Comparison of ENCODE assay signal across 16 cellular contexts in the genomic region with DNA sequence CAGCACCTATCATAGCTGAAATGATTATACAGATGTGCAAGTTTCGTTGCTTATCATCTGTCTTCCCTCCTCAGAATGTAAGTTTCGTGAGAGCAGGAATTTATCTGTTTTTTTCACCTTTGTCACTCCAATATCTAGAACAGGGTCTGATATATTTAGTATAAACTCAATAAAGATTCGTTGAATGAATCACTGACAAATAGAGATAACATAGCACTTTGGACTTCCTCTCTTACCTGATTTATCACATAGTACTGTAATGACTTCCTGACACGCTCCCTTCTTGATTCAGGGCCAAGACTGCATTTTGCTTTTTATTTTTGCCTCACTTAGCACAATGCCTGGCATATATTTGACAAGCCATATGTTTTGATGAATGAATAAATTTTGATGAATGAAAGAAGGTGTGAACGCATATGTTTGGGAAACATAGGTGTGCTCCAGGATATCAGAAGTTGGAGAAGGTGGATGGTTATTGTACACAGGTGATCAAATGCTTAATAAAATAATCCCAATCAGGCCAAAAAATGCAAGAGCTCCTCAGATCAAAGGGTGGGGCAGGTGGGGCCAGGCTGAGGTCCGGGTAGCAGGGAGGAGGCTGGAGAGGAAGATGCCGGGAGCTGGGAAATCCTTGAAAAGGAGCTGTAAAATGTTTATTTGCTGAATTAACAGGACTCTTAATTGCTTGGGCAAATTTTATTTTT. TPM values are rescaled to one million over a fixed set of nuclear protein-coding genes. Genes with fewer than 3 reads are reported as not detected.
DNase-seq lines count a peak whose midpoint lies in the region; ATAC-seq, FAIRE-seq and TF ChIP-seq lines count a peak whose summit lies in the region.
"Had no signal": no experiment of that assay in that cellular context is flagged by ENCODE, and none has a peak within 500 bp of the region (broad histone marks: within the 10 kb centered on the region; RNA-seq: fewer than 3 reads in every experiment).

No MANE protein-coding gene starts in this region.

- H3K36me3 Mint-ChIP-seq in activated CD4-positive, alpha-beta T cell treated with anti-CD3 and anti-CD28 coated beads, Interleukin-2, amount 10 ng/mL, durations not matched to agents 24 days and 14 days (ENCODE audit: low read depth): peaks cover 2% of the 10 kb centered on the region
- H3K36me3 Mint-ChIP-seq in activated naive CD8-positive, alpha-beta T cell: no peaks in the 10 kb centered on the region

- no peaks in the 10 kb centered on the region for H3K4me1 ChIP-seq in pancreas

- no peaks in the 10 kb centered on the region for H3K9me3 Mint-ChIP-seq in activated CD4-positive, alpha-beta T cell treated with anti-CD3 and anti-CD28 coated beads, Interleukin-2, amount 10 ng/mL, durations not matched to agents 24 days and 14 days
- H3K9me3 Mint-ChIP-seq in activated naive CD8-positive, alpha-beta T cell (ENCODE audit: low read depth): no peaks in the 10 kb centered on the region

- intact Hi-C loops in activated CD4-positive, alpha-beta T cell treated with anti-CD3 and anti-CD28 coated beads, Interleukin-2, amount 10 ng/mL, durations not matched to agents 24 days and 14 days (cut with micrococcal nuclease): no loop called here
- intact Hi-C loops in pancreas (cut with DNase I): loop anchor here in 2 of 3 donors (10.0 kb wide), 2 partner anchors 148 to 428 kb away; no protein-coding TSS in a partner anchor

- in situ Hi-C loops in G401 (cut with HindIII; ENCODE audit: low sequenced_read_pairs): no loop called here

- 38 to 50% methylated on average over 7 of the region's 7 CpGs for WGBS in pancreas, 2 donors

- no peaks in the 10 kb centered on the region for H3K36me3 ChIP-seq in pancreas
- H3K36me3 ChIP-seq: lower lobe of right lung, Peyer's patch, spleen, upper lobe of left lung had no signal

- H3K9me3 ChIP-seq in pancreas: no peaks in the 10 kb centered on the region
- H3K9me3 ChIP-seq: lower lobe of right lung, Peyer's patch, spleen, upper lobe of left lung had no signal

- no peak for FAIRE-seq in pancreas (lab: Jason Lieb, UNC)

- no peak for TF ChIP-seq CTCF in pancreas (IDR thresholded peaks at IDR 0.05)

- no peak for DNase-seq in activated CD4-positive, alpha-beta T cell treated with anti-CD3 and anti-CD28 coated beads, Interleukin-2, amount 10 ng/mL, durations not matched to agents 24 days and 14 days
- DNase-seq in activated CD4-positive, alpha-beta T cell treated with anti-CD3 and anti-CD28 coated beads, Interleukin-2, amount 50 U/mL, for 4 hours: no peak
- DNase-seq in NCI-H2171 (lab: John Stamatoyannopoulos, UW) (peak; percentile 52), pancreas (no peak), COLO829 (ENCODE audit: low spot score) (no peak), G401 (ENCODE audit: low spot score) (no peak), AG20443 (ENCODE audit: low spot score) (no peak)
- DNase-seq: ACHN, DMS 273 treated with DMSO at 0.1 percent for 48 hours, hippocampal formation, lower lobe of right lung, nucleus accumbens, spleen, upper lobe of left lung had no signal

- peak overlapping the region; percentile 16 for H3K4me3 Mint-ChIP-seq in activated CD4-positive, alpha-beta T cell treated with anti-CD3 and anti-CD28 coated beads, Interleukin-2, amount 10 ng/mL, durations not matched to agents 24 days and 14 days
- H3K4me3 Mint-ChIP-seq in activated naive CD8-positive, alpha-beta T cell: peak overlapping the region; percentile 48

- H3K27me3 ChIP-seq in pancreas: no peaks in the 10 kb centered on the region
- H3K27me3 ChIP-seq: Peyer's patch, spleen, upper lobe of left lung had no signal

- peak in 3 of 4 donors; percentile 20 to 63 (median 56) for ATAC-seq in pancreas
- ATAC-seq: lower lobe of right lung had no signal

- peaks cover 50% of the 10 kb centered on the region for H3K4me1 Mint-ChIP-seq in activated CD4-positive, alpha-beta T cell treated with anti-CD3 and anti-CD28 coated beads, Interleukin-2, amount 10 ng/mL, durations not matched to agents 24 days and 14 days
- peaks cover 50% of the 10 kb centered on the region for H3K4me1 Mint-ChIP-seq in activated naive CD8-positive, alpha-beta T cell (ENCODE audit: low read depth)

- H3K27me3 Mint-ChIP-seq in activated CD4-positive, alpha-beta T cell treated with anti-CD3 and anti-CD28 coated beads, Interleukin-2, amount 10 ng/mL, durations not matched to agents 24 days and 14 days: no peaks in the 10 kb centered on the region
- no peaks in the 10 kb centered on the region for H3K27me3 Mint-ChIP-seq in activated naive CD8-positive, alpha-beta T cell

- no peak overlapping the region for H3K27ac ChIP-seq in pancreas
- H3K27ac ChIP-seq: lower lobe of right lung, upper lobe of left lung had no signal

- no peak overlapping the region for H3K4me3 ChIP-seq in pancreas
- H3K4me3 ChIP-seq: lower lobe of right lung, Peyer's patch, spleen, upper lobe of left lung had no signal

- peak overlapping the region; percentile 73 for H3K27ac Mint-ChIP-seq in activated CD4-positive, alpha-beta T cell treated with anti-CD3 and anti-CD28 coated beads, Interleukin-2, amount 10 ng/mL, durations not matched to agents 24 days and 14 days
- peak overlapping the region; percentile 83 for H3K27ac Mint-ChIP-seq in activated naive CD8-positive, alpha-beta T cell

RNA-seq across cellular contexts. Expression of gene PIM1, which starts 33.0 kb away (rescaled TPM):
- total RNA-seq in activated CD4-positive, alpha-beta T cell treated with anti-CD3 and anti-CD28 coated beads, Interleukin-2, amount 10 ng/mL, durations not matched to agents 24 days and 14 days: 153 and 158 TPM in 2 replicates
- 10 to 100 TPM in 4 of 6 donors, 1 to 10 TPM in 2; 7.5 to 25.3 (median 14.1) TPM for total RNA-seq in pancreas
- polyA plus RNA-seq in pancreas: 10 to 100 TPM; 11.3 to 15.1 TPM
- total RNA-seq in G401 (2014; rRNA removed; shearing (Covaris generic)): 70.4 and 71.6 TPM in 2 replicates

RNA-seq across cellular contexts. Expression of gene TBC1D22B, which starts 54.6 kb away (rescaled TPM):
- total RNA-seq in activated CD4-positive, alpha-beta T cell treated with anti-CD3 and anti-CD28 coated beads, Interleukin-2, amount 10 ng/mL, durations not matched to agents 24 days and 14 days: 17.2 and 18.7 TPM in 2 replicates
- total RNA-seq in pancreas: 1 to 10 TPM; 5.1 to 9.0 (median 6.3) TPM
- 1 to 10 TPM; 4.3 to 6.6 TPM for polyA plus RNA-seq in pancreas
- total RNA-seq in G401 (2014; rRNA removed; shearing (Covaris generic)): 6.7 and 12.0 TPM in 2 replicates

RNA-seq across cellular contexts. Expression of gene TMEM217, which starts 55.0 kb away (rescaled TPM):
- 4.1 and 6.1 TPM in 2 replicates for total RNA-seq in activated CD4-positive, alpha-beta T cell treated with anti-CD3 and anti-CD28 coated beads, Interleukin-2, amount 10 ng/mL, durations not matched to agents 24 days and 14 days
- total RNA-seq in pancreas: 1 to 10 TPM in 3 of 6 donors, under 1 TPM in 3; 0.19 to 2.1 (median 0.94) TPM
- polyA plus RNA-seq in pancreas: 1 to 10 TPM; 1.4 to 1.7 TPM
- total RNA-seq in G401 (2014; rRNA removed; shearing (Covaris generic)): 1.2 and 1.4 TPM in 2 replicates
